ENCODE assay signal across 21 cellular contexts in genomic region chr10:21161647-21162046, GRCh38.
"Had no signal": no experiment of that assay in that cellular context is flagged by ENCODE, and none has a peak within 500 bp of the region (broad histone marks: within the 10 kb centered on the region; RNA-seq: fewer than 3 reads in every experiment).

No MANE protein-coding gene starts in this region.

- H3K9me3 ChIP-seq: esophagus muscularis mucosa, gastroesophageal sphincter, heart right ventricle, right atrium auricular region, tibial nerve had no signal

- H3K4me1 ChIP-seq: esophagus muscularis mucosa, gastroesophageal sphincter, right atrium auricular region had no signal

- DNase-seq: activated B cell treated with CpG ODN at 0.5 μM for 24 hours; activated CD4-positive, alpha-beta memory T cell treated with anti-CD3 and anti-CD28 coated beads, Interleukin-2, amount 10 ng/mL, durations not matched to agents 7 days and 5 days; activated CD4-positive, alpha-beta T cell treated with anti-CD3 and anti-CD28 coated beads for 48 hours; activated CD8-positive, alpha-beta memory T cell treated with anti-CD3 and anti-CD28 coated beads, Interleukin-2, amount 10 ng/mL, durations not matched to agents 7 days and 5 days; activated naive CD4-positive, alpha-beta T cell; activated naive CD8-positive, alpha-beta T cell treated with anti-CD3 and anti-CD28 coated beads, Interleukin-2, amount 10 ng/mL, durations not matched to agents 7 days and 5 days; heart right ventricle; islet precursor cell; nephron progenitor cell; stimulated activated CD4-positive, alpha-beta T cell treated with anti-CD3 and anti-CD28 coated beads, Interleukin-12 subunit alpha, Interleukin-12 subunit beta, amount 100 ng/mL, for 4 hours; stimulated activated CD4-positive, alpha-beta T cell treated with anti-CD3 and anti-CD28 coated beads, Interleukin-1b, Interleukin-23, amount 100 ng/mL, for 48 hours; stimulated activated CD8-positive, alpha-beta memory T cell treated with anti-CD3 and anti-CD28 coated beads, Interleukin-4, amount 100 ng/mL, for 48 hours; stimulated activated naive CD4-positive, alpha-beta T cell had no signal

- H3K27ac ChIP-seq: coronary artery, esophagus muscularis mucosa, gastroesophageal sphincter, heart right ventricle, right atrium auricular region, tibial nerve had no signal

- H3K27me3 ChIP-seq: heart right ventricle, right atrium auricular region, tibial nerve had no signal

- H3K36me3 ChIP-seq: esophagus muscularis mucosa, gastroesophageal sphincter, heart right ventricle, right atrium auricular region, tibial nerve had no signal

- ATAC-seq: activated CD8-positive, alpha-beta memory T cell treated with anti-CD3 and anti-CD28 coated beads, Interleukin-2, amount 10 ng/mL, durations not matched to agents 7 days and 5 days; activated T-helper 17 cell treated with anti-CD3 and anti-CD28 coated beads, Interleukin-2, amount 50 U/mL, for 72 hours; gastroesophageal sphincter; heart right ventricle; left lobe of liver had no signal

- H3K4me3 ChIP-seq: coronary artery, esophagus muscularis mucosa, gastroesophageal sphincter, heart right ventricle, lung, right atrium auricular region, tibial nerve had no signal
